Comparison of ENCODE assay signal across 11 cellular contexts in genomic region chr9:121637441-121638222, GRCh38. TPM values are rescaled to one million over a fixed set of nuclear protein-coding genes. Genes with fewer than 3 reads are reported as not detected.
DNase-seq lines count a peak whose midpoint lies in the region; TF ChIP-seq lines count a peak whose summit lies in the region.
"Had no signal": no experiment of that assay in that cellular context is flagged by ENCODE, and none has a peak within 500 bp of the region (broad histone marks: within the 10 kb centered on the region; RNA-seq: fewer than 3 reads in every experiment).

No MANE protein-coding gene starts in this region.

- no peaks in the 10 kb centered on the region for H3K9me3 Mint-ChIP-seq in endodermal cell
- H3K9me3 Mint-ChIP-seq: activated naive CD4-positive, alpha-beta T cell treated with anti-CD3 and anti-CD28 coated beads, Interleukin-2, amount 50 U/mL, for 24 hours had no signal

- H3K36me3 ChIP-seq in endodermal cell (ENCODE audit: control insufficient read depth, insufficient read depth, low read length) = no peaks in the 10 kb centered on the region
- H3K36me3 ChIP-seq: gastroesophageal sphincter had no signal

- H3K4me1 ChIP-seq in endodermal cell (ENCODE audit: control insufficient read depth, insufficient read depth, low read length) = peaks cover 3% of the 10 kb centered on the region

- in situ Hi-C loops in ACHN (cut with HindIII; ENCODE audit: low pct_ligation_motif_present, low pct_unique_long_range_greater_than_20kb, low sequenced_read_pairs) = no loop called here

- no peak overlapping the region for H3K9ac ChIP-seq in endodermal cell (ENCODE audit: extremely low read depth, low read length, poor library complexity, severe bottlenecking)

- H3K27me3 Mint-ChIP-seq in endodermal cell (ENCODE audit: insufficient read depth) = no peaks in the 10 kb centered on the region

- H3K9me3 ChIP-seq in endodermal cell (ENCODE audit: control insufficient read depth, low read length) = no peaks in the 10 kb centered on the region
- H3K9me3 ChIP-seq: gastroesophageal sphincter had no signal

- no peak overlapping the region for H3K27ac Mint-ChIP-seq in endodermal cell
- H3K27ac Mint-ChIP-seq: activated naive CD4-positive, alpha-beta T cell treated with anti-CD3 and anti-CD28 coated beads, Interleukin-2, amount 50 U/mL, for 24 hours had no signal

- peaks cover 9% of the 10 kb centered on the region for H3K4me1 Mint-ChIP-seq in endodermal cell
- H3K4me1 Mint-ChIP-seq: activated naive CD4-positive, alpha-beta T cell treated with anti-CD3 and anti-CD28 coated beads, Interleukin-2, amount 50 U/mL, for 24 hours had no signal

- peak; percentile 38 for DNase-seq in ACHN
- peak; percentile 59 for DNase-seq in HT1080 (ENCODE audit: low read depth)
- DNase-seq in astrocyte of the hippocampus (ENCODE audit: low read depth, low spot score) = peak; percentile 17
- peak; percentile 85 for DNase-seq in medulla oblongata (ENCODE audit: extremely low spot score)
- DNase-seq in SKM-1 (lab: John Stamatoyannopoulos, UW; ENCODE audit: unreplicated experiment) = no peak
- DNase-seq in NCI-H1048 (lab: John Stamatoyannopoulos, UW) = no peak
- DNase-seq in NCI-H1436 treated with DMSO at 0.1 percent for 48 hours (lab: John Stamatoyannopoulos, UW) = no peak
- DNase-seq in endodermal cell = no peak
- DNase-seq: H7 had no signal

- H3K4me3 Mint-ChIP-seq in endodermal cell = no peak overlapping the region
- H3K4me3 Mint-ChIP-seq: activated naive CD4-positive, alpha-beta T cell treated with anti-CD3 and anti-CD28 coated beads, Interleukin-2, amount 50 U/mL, for 24 hours had no signal

- H3K27me3 ChIP-seq in endodermal cell (ENCODE audit: control insufficient read depth, insufficient read depth, low read length, poor library complexity, severe bottlenecking) = no peaks in the 10 kb centered on the region
- H3K27me3 ChIP-seq: gastroesophageal sphincter had no signal

- H3K36me3 Mint-ChIP-seq in endodermal cell (ENCODE audit: low read depth) = no peaks in the 10 kb centered on the region
- H3K36me3 Mint-ChIP-seq: activated naive CD4-positive, alpha-beta T cell treated with anti-CD3 and anti-CD28 coated beads, Interleukin-2, amount 50 U/mL, for 24 hours had no signal

- no peak for TF ChIP-seq CTCF in endodermal cell (conservative IDR thresholded peaks at IDR 0.05)

- H3K4me3 ChIP-seq in endodermal cell (ENCODE audit: low read length) = no peak overlapping the region
- H3K4me3 ChIP-seq: gastroesophageal sphincter had no signal

- H3K27ac ChIP-seq in endodermal cell (ENCODE audit: low read depth, low read length) = no peak overlapping the region
- H3K27ac ChIP-seq: gastroesophageal sphincter had no signal

- 92% methylated on average over 9 to 12 of the region's 12 CpGs for WGBS in endodermal cell (ENCODE audit: insufficient coverage in 1 of 2, insufficient read length in 1 of 2), 2 experiments

RNA-seq across cellular contexts. Expression of gene DAB2IP, which starts 13.8 kb away (rescaled TPM):
- 12.6 and 16.6 TPM in 2 replicates for total RNA-seq in HT1080 (2014; rRNA removed; shearing (Covaris generic))
- 8.2 and 8.6 TPM in 2 replicates for polyA plus RNA-seq in HT1080 (2015; cell fraction: cytosol; rRNA removed)
- polyA plus RNA-seq in HT1080 (2015; cell fraction: nucleus; rRNA removed) = 8.4 and 10.3 TPM in 2 replicates
- total RNA-seq in endodermal cell = 10 to 100 TPM; 70.7 to 71.0 TPM
- polyA plus RNA-seq in endodermal cell (2013, experiment 1 of 2) = 33.4 TPM
- 36.0 TPM for polyA plus RNA-seq in endodermal cell (2013, experiment 2 of 2)

Comparison
In these comparisons a context has a peak if more than half of its experiments do, and no peak if none do; other contexts are left out.
1. DNase-seq: peak in ACHN (single experiment), HT1080 (single experiment), astrocyte of the hippocampus (single experiment) and medulla oblongata (single experiment); none in SKM-1 (single experiment), NCI-H1048 (single experiment), NCI-H1436 treated with DMSO at 0.1 percent for 48 hours (single experiment) and endodermal cell (single experiment).